Comparison of ENCODE assay signal across 16 cellular contexts in the genomic region with DNA sequence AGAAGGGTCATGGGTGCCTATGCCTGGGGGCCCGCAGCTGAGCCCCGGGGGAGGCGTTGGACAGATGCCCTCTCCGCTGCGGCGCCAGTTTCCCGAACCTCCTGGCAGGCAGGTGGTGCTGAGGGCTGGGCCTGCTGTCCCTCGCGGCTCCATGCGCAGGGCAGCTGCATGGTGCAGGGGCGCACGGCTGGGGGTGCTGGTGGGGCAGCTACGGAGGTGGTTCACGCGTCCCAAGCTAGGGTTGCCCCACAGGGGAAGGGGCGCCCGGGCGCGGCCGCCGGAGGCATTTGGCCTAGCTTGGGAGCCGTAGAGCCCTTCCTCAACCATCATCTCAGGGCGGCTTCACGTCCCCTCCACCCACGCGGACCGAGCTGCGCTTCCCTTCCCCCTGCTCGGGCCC.
DNase-seq lines count a peak whose midpoint lies in the region; ATAC-seq, FAIRE-seq and TF ChIP-seq lines count a peak whose summit lies in the region.
"Had no signal": no experiment of that assay in that cellular context is flagged by ENCODE, and none has a peak within 500 bp of the region (broad histone marks: within the 10 kb centered on the region; RNA-seq: fewer than 3 reads in every experiment).

No MANE protein-coding gene starts in this region.

- peaks cover 0 to 1% (median 0%) of the 10 kb centered on the region in 7 donors for H3K4me1 Mint-ChIP-seq in naive thymus-derived CD4-positive, alpha-beta T cell
- no peaks in the 10 kb centered on the region for H3K4me1 Mint-ChIP-seq in activated CD4-positive, alpha-beta T cell treated with anti-CD3 and anti-CD28 coated beads for 36 hours

- no peaks in the 10 kb centered on the region for H3K9me3 ChIP-seq in K562 (replicated peaks; ENCODE audit: control insufficient read depth, insufficient read depth, low read depth, low read length)
- H3K9me3 ChIP-seq in HepG2 (ENCODE audit: low read length) = no peaks in the 10 kb centered on the region
- H3K9me3 ChIP-seq in spleen = peaks cover 0 to 12% (median 8%) of the 10 kb centered on the region in 8 donors
- no peaks in the 10 kb centered on the region for H3K9me3 ChIP-seq in naive thymus-derived CD4-positive, alpha-beta T cell (ENCODE audit: control insufficient read depth in 2 of 3, low read length in 3 of 3)
- H3K9me3 ChIP-seq: A549 had no signal

- no peak overlapping the region for H3K27ac ChIP-seq in K562 (ENCODE audit: extremely low read depth, low read depth, low read length)
- no peak overlapping the region for H3K27ac ChIP-seq in HepG2 (ENCODE audit: extremely low read length, insufficient read depth, low read length)
- H3K27ac ChIP-seq in spleen = no peak overlapping the region
- H3K27ac ChIP-seq in naive thymus-derived CD4-positive, alpha-beta T cell (ENCODE audit: low read depth, low read length) = no peak overlapping the region
- H3K27ac ChIP-seq: A549, HL-60 had no signal

- FAIRE-seq in K562 (lab: Jason Lieb, UNC) (no peak), HepG2 (lab: Jason Lieb, UNC) (no peak)
- FAIRE-seq: H1 had no signal

- WGBS in K562 (ENCODE audit: insufficient coverage, low coverage, missing lambda C conversion rate) = 97% methylated on average over 13 of the region's 29 CpGs
- 96% methylated on average over 9 of the region's 29 CpGs for WGBS in HepG2 (ENCODE audit: low lambda C conversion rate)
- 96 to 98% (median 98%) methylated on average over 27 to 29 of the region's 29 CpGs for WGBS in spleen, 5 donors

- TF ChIP-seq CTCF in K562 (IDR thresholded peaks at IDR 0.05 in 2 of 3, conservative IDR thresholded peaks at IDR 0.05 in 1 of 3; ENCODE audit: insufficient read depth in 2 of 3, low read depth in 1 of 3, low read length in 3 of 3) (no peak), HepG2 (CRISPR knock-in tag; IDR thresholded peaks at IDR 0.05) (no peak), spleen (IDR thresholded peaks at IDR 0.05 in 8 of 11, conservative IDR thresholded peaks at IDR 0.05 in 3 of 11) (no peak)

- peaks cover 0 to 9% (median 3%) of the 10 kb centered on the region in 11 donors for H3K9me3 Mint-ChIP-seq in naive thymus-derived CD4-positive, alpha-beta T cell
- H3K9me3 Mint-ChIP-seq in activated CD4-positive, alpha-beta T cell treated with anti-CD3 and anti-CD28 coated beads for 36 hours (ENCODE audit: low read depth) = peaks cover 2% of the 10 kb centered on the region
- H3K9me3 Mint-ChIP-seq: HFFc6 had no signal

- H2AFZ ChIP-seq in K562 (ENCODE audit: low read depth, low read length) (no peak overlapping the region), HepG2 (ENCODE audit: low read length) (no peak overlapping the region)

- no peaks in the 10 kb centered on the region for H3K27me3 Mint-ChIP-seq in naive thymus-derived CD4-positive, alpha-beta T cell
- no peaks in the 10 kb centered on the region for H3K27me3 Mint-ChIP-seq in activated CD4-positive, alpha-beta T cell treated with anti-CD3 and anti-CD28 coated beads for 36 hours
- H3K27me3 Mint-ChIP-seq: CD4-positive, CD25-positive, alpha-beta regulatory T cell had no signal

- no peak for TF ChIP-seq EP300 in K562 (IDR thresholded peaks at IDR 0.05; ENCODE audit: low read length)
- no peak for TF ChIP-seq EP300 in HepG2 (IDR thresholded peaks at IDR 0.05; ENCODE audit: low read depth in 2 of 2, low read length in 2 of 2)
- TF ChIP-seq EP300 in HepG2 (CRISPR knock-in tag; IDR thresholded peaks at IDR 0.05; ENCODE audit: borderline replicate concordance) = no peak

- DNase-seq in D341Med (ENCODE audit: low spot score) (peak; percentile 15), K562 (ENCODE audit: extremely low read depth in 1 of 4, low spot score in 3 of 4) (peak in 1 of 4 experiments; percentile 2), HepG2 (ENCODE audit: low spot score) (no peak), spleen (peak; percentile 68), activated T-cell treated with anti-CD3 and anti-CD28 coated beads for 4 hours (no peak), NCI-H1048 (lab: John Stamatoyannopoulos, UW) (no peak)
- no peak for DNase-seq in naive thymus-derived CD4-positive, alpha-beta T cell
- no peak for DNase-seq in activated CD4-positive, alpha-beta T cell treated with anti-CD3 and anti-CD28 coated beads for 36 hours
- DNase-seq: CD4-positive, CD25-positive, alpha-beta regulatory T cell; DMS 273 treated with DMSO at 0.1 percent for 48 hours; HCEC 1CT; HFFc6; KBM-7 had no signal

- no peaks in the 10 kb centered on the region for H3K9me1 ChIP-seq in K562 (ENCODE audit: control insufficient read depth, insufficient read depth, low read length)

- H3K36me3 ChIP-seq in K562 (ENCODE audit: control insufficient read depth, insufficient read depth, low read length) (peaks cover 34% of the 10 kb centered on the region; the same call in 2 of the 3 replicates), HepG2 (replicated peaks in 1 of 2; ENCODE audit: control insufficient read depth in 1 of 2, insufficient read depth in 2 of 2, low read length in 2 of 2) (peaks cover 6 to 9% of the 10 kb centered on the region in 2 experiments; a peak in 4 of 5 replicates), spleen (peaks cover 4 to 86% (median 56%) of the 10 kb centered on the region in 6 donors)
- peaks cover 0 to 35% (median 0%) of the 10 kb centered on the region in 3 experiments for H3K36me3 ChIP-seq in naive thymus-derived CD4-positive, alpha-beta T cell (ENCODE audit: control insufficient read depth in 2 of 3, insufficient read depth in 3 of 3, low read length in 3 of 3)

- no peak overlapping the region for H3K4me3 ChIP-seq in K562
- no peak overlapping the region for H3K4me3 ChIP-seq in HepG2 (replicated peaks in 1 of 3; ENCODE audit: insufficient read depth in 1 of 3, low read depth in 2 of 3, low read length in 3 of 3)
- H3K4me3 ChIP-seq in spleen = no peak overlapping the region
- H3K4me3 ChIP-seq in naive thymus-derived CD4-positive, alpha-beta T cell (ENCODE audit: low read length) = no peak overlapping the region
- H3K4me3 ChIP-seq: A549 had no signal

- TF ChIP-seq POLR2A in K562 (conservative IDR thresholded peaks at IDR 0.05) = no peak
- no peak for TF ChIP-seq POLR2A in HepG2 (IDR thresholded peaks at IDR 0.05; ENCODE audit: insufficient read depth in 1 of 2, low read depth in 2 of 2, low read length in 2 of 2)
- TF ChIP-seq POLR2A in spleen (IDR thresholded peaks at IDR 0.05) = no peak

- TF ChIP-seq RAD21 in K562 (CRISPR knock-in tag; conservative IDR thresholded peaks at IDR 0.05 in 1 of 2, IDR thresholded peaks at IDR 0.05 in 1 of 2) (no peak), HepG2 (CRISPR knock-in tag; IDR thresholded peaks at IDR 0.05) (no peak)

- H3K4me3 Mint-ChIP-seq in naive thymus-derived CD4-positive, alpha-beta T cell = no peak overlapping the region
- no peak overlapping the region for H3K4me3 Mint-ChIP-seq in activated CD4-positive, alpha-beta T cell treated with anti-CD3 and anti-CD28 coated beads for 36 hours
- H3K4me3 Mint-ChIP-seq: CD4-positive, CD25-positive, alpha-beta regulatory T cell; HFFc6 had no signal

- H4K20me1 ChIP-seq in K562 (replicated peaks; ENCODE audit: control insufficient read depth, insufficient read depth, low read length) = no peaks in the 10 kb centered on the region
- H4K20me1 ChIP-seq in HepG2 (ENCODE audit: insufficient read depth, low read length) = no peaks in the 10 kb centered on the region

- H3K36me3 Mint-ChIP-seq in naive thymus-derived CD4-positive, alpha-beta T cell = peaks cover 11 to 59% (median 38%) of the 10 kb centered on the region in 5 donors
- H3K36me3 Mint-ChIP-seq in activated CD4-positive, alpha-beta T cell treated with anti-CD3 and anti-CD28 coated beads for 36 hours (ENCODE audit: low read depth) = peaks cover 40% of the 10 kb centered on the region

- intact Hi-C loops in K562 (cut with micrococcal nuclease) (no loop called here), HepG2 (cut with micrococcal nuclease; ENCODE audit: unreplicated experiment) (no loop called here), spleen (cut with DNase I; ENCODE audit: low total_unique reads) (no loop called here)
- intact Hi-C loops in naive thymus-derived CD4-positive, alpha-beta T cell (cut with micrococcal nuclease) = no loop called here
- intact Hi-C loops in activated CD4-positive, alpha-beta T cell treated with anti-CD3 and anti-CD28 coated beads for 36 hours (cut with DNase I, micrococcal nuclease) = no loop called here

- no peak overlapping the region for H3K9ac ChIP-seq in K562 (ENCODE audit: insufficient read depth in 1 of 2, low read depth in 2 of 2, low read length in 2 of 2)
- no peak overlapping the region for H3K9ac ChIP-seq in HepG2 (ENCODE audit: insufficient read depth, low read depth, low read length)

- no TSS peak for BruUV-seq in K562 (replicated peaks; lab: Mats Ljungman, UMichigan)
- no TSS peak for BruUV-seq in HepG2 (replicated peaks; lab: Mats Ljungman, UMichigan)

- H3K4me2 ChIP-seq in K562 (ENCODE audit: insufficient read depth, low read length) = no peak overlapping the region
- no peak overlapping the region for H3K4me2 ChIP-seq in HepG2 (ENCODE audit: low read depth, low read length)
- H3K4me2 ChIP-seq: A549 had no signal

- no peak for ATAC-seq in K562
- ATAC-seq in HepG2 = no peak
- no peak for ATAC-seq in naive thymus-derived CD4-positive, alpha-beta T cell
- no peak for ATAC-seq in activated CD4-positive, alpha-beta T cell treated with anti-CD3 and anti-CD28 coated beads for 36 hours
- ATAC-seq: A549 had no signal

- CTCF ChIA-PET in K562 (lab: Yijun Ruan, JAX; ENCODE audit: low intra/inter-chr PET ratio) (no interaction called here), HepG2 (lab: Yijun Ruan, JAX; ENCODE audit: low intra/inter-chr PET ratio, low total read pairs) (no interaction called here)
- CTCF ChIA-PET in naive thymus-derived CD4-positive, alpha-beta T cell (lab: Charles Lee) = no interaction called here
- CTCF ChIA-PET in activated CD4-positive, alpha-beta T cell treated with anti-CD3 and anti-CD28 coated beads for 36 hours (lab: Charles Lee) = interaction anchor here (0.9 kb wide), 1 partner anchor 10 kb away, joined by 4 read pairs; no protein-coding TSS in a partner anchor

- in situ Hi-C loops in K562 (cut with MboI) (no loop called here), HepG2 (cut with HindIII; ENCODE audit: extremely low pct_ligation_motif_present, low pct_unique_long_range_greater_than_20kb) (no loop called here)

- POLR2A ChIA-PET in K562 (lab: Yijun Ruan, JAX) (no interaction called here), HepG2 (lab: Yijun Ruan, JAX) (no interaction called here)
- POLR2A ChIA-PET in naive thymus-derived CD4-positive, alpha-beta T cell (lab: Charles Lee) = no interaction called here
- POLR2A ChIA-PET in activated CD4-positive, alpha-beta T cell treated with anti-CD3 and anti-CD28 coated beads for 36 hours (lab: Charles Lee) = no interaction called here

- H3K27ac Mint-ChIP-seq in naive thymus-derived CD4-positive, alpha-beta T cell = no peak overlapping the region
- H3K27ac Mint-ChIP-seq in activated CD4-positive, alpha-beta T cell treated with anti-CD3 and anti-CD28 coated beads for 36 hours = no peak overlapping the region
- H3K27ac Mint-ChIP-seq: CD4-positive, CD25-positive, alpha-beta regulatory T cell; HFFc6 had no signal

- H3K27me3 ChIP-seq in K562 (ENCODE audit: control insufficient read depth in 2 of 2, insufficient read depth in 2 of 2, low read length in 2 of 2) = no peaks in the 10 kb centered on the region
- no peaks in the 10 kb centered on the region for H3K27me3 ChIP-seq in HepG2 (ENCODE audit: control insufficient read depth in 1 of 2, insufficient read depth in 2 of 2, low read length in 2 of 2)
- no peaks in the 10 kb centered on the region for H3K27me3 ChIP-seq in spleen (replicated peaks in 1 of 7)
- H3K27me3 ChIP-seq in naive thymus-derived CD4-positive, alpha-beta T cell (ENCODE audit: control insufficient read depth in 2 of 2, insufficient read depth in 2 of 2, low read length in 2 of 2) = no peaks in the 10 kb centered on the region

- H3K79me2 ChIP-seq in K562 (ENCODE audit: control insufficient read depth, insufficient read depth, low read length) (no peaks in the 10 kb centered on the region), HepG2 (ENCODE audit: insufficient read depth, low read length) (no peaks in the 10 kb centered on the region)

- H3K4me1 ChIP-seq in K562 (replicated peaks in 1 of 2; ENCODE audit: control insufficient read depth in 2 of 2, insufficient read depth in 2 of 2, low read length in 2 of 2) (no peaks in the 10 kb centered on the region), HepG2 (ENCODE audit: insufficient read depth, low read length) (no peaks in the 10 kb centered on the region), spleen (no peaks in the 10 kb centered on the region)
- no peaks in the 10 kb centered on the region for H3K4me1 ChIP-seq in naive thymus-derived CD4-positive, alpha-beta T cell (ENCODE audit: control insufficient read depth in 2 of 2, insufficient read depth in 2 of 2, low read length in 2 of 2)
- H3K4me1 ChIP-seq: A549 had no signal

Comparison
In these comparisons a context has a peak if more than half of its experiments do, and no peak if none do; other contexts are left out.
1. DNase-seq: peak in D341Med (single experiment) and spleen (single experiment); none in HepG2 (single experiment), naive thymus-derived CD4-positive, alpha-beta T cell (0 of 9), activated CD4-positive, alpha-beta T cell treated with anti-CD3 and anti-CD28 coated beads for 36 hours (single experiment), activated T-cell treated with anti-CD3 and anti-CD28 coated beads for 4 hours (single experiment) and NCI-H1048 (single experiment).